In the genomic region with DNA sequence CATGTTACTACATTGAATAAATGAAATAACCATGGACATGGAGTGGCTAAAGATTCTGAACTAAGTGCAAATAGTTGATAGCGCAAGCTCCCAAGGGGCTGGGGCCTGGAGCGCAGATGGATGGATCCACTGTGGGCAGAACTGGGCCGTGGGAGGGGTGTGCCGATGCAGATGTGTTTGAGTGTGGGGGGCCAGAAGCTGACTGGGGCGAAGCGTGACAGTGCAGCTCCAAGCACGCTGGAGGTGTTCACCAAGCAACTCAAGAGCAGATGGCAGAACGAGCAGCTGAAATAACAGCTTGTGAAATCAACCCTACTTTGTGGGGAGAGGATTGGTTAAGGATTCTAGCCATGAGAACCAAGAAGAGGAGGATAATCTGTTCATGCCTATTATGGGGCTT, we compare ENCODE assay signal across 8 cellular contexts. TPM values are rescaled to one million over a fixed set of nuclear protein-coding genes. Genes with fewer than 3 reads are reported as not detected.
"Had no signal": no experiment of that assay in that cellular context is flagged by ENCODE, and none has a peak within 500 bp of the region (broad histone marks: within the 10 kb centered on the region; RNA-seq: fewer than 3 reads in every experiment).

No MANE protein-coding gene starts in this region.

RNA-seq across cellular contexts. Expression of gene FOXD4L1, which starts 17.0 kb away (rescaled TPM):
- total RNA-seq: kidney epithelial cell, left ventricle myocardium superior, lower leg skin, mesenteric fat pad had no signal
- polyA plus RNA-seq: hepatocyte; immature natural killer cell; liver; naive thymus-derived CD4-positive, alpha-beta T cell had no signal
